In genomic region chr10:34504534-34504933, GRCh38 we compare ENCODE assay signal across 11 cellular contexts.
DNase-seq lines count a peak whose midpoint lies in the region; ATAC-seq and TF ChIP-seq lines count a peak whose summit lies in the region.
"Had no signal": no experiment of that assay in that cellular context is flagged by ENCODE, and none has a peak within 500 bp of the region (broad histone marks: within the 10 kb centered on the region; RNA-seq: fewer than 3 reads in every experiment).

No MANE protein-coding gene starts in this region.

- H3K4me3 ChIP-seq in epithelial cell of esophagus (ENCODE audit: low read length) (no peak overlapping the region), prostate gland (no peak overlapping the region), dorsolateral prefrontal cortex (no peak overlapping the region)

- H3K4me3 Mint-ChIP-seq in activated CD4-positive, alpha-beta T cell treated with anti-CD3 and anti-CD28 coated beads for 36 hours: no peak overlapping the region
- H3K4me3 Mint-ChIP-seq: B cell, nephron had no signal

- TF ChIP-seq CTCF in epithelial cell of esophagus (IDR thresholded peaks at IDR 0.05; ENCODE audit: insufficient read depth, low read depth, low read length, missing control alignments) (no peak), prostate gland (IDR thresholded peaks at IDR 0.05) (no peak), dorsolateral prefrontal cortex (IDR thresholded peaks at IDR 0.05 in 54 of 56, conservative IDR thresholded peaks at IDR 0.05 in 2 of 56; ENCODE audit: low read depth in 1 of 56, partially characterized antibody in 56 of 56) (no peak)

- H3K9me3 Mint-ChIP-seq in activated CD4-positive, alpha-beta T cell treated with anti-CD3 and anti-CD28 coated beads for 36 hours (ENCODE audit: low read depth): no peaks in the 10 kb centered on the region
- H3K9me3 Mint-ChIP-seq: nephron had no signal

- CTCF ChIA-PET in activated CD4-positive, alpha-beta T cell treated with anti-CD3 and anti-CD28 coated beads for 36 hours (lab: Charles Lee): no interaction called here

- H3K27ac ChIP-seq in prostate gland: peak overlapping the region in 1 of 2 donors; percentile 32
- no peak overlapping the region for H3K27ac ChIP-seq in dorsolateral prefrontal cortex

- DNase-seq in activated CD4-positive, alpha-beta T cell treated with anti-CD3 and anti-CD28 coated beads for 36 hours: peak; percentile 8
- no peak for DNase-seq in activated CD4-positive, alpha-beta T cell treated with anti-CD3 and anti-CD28 coated beads, Interleukin-2, amount 50 U/mL, for 1 hour
- DNase-seq in NCI-H69 (lab: John Stamatoyannopoulos, UW): peak; percentile 65
- DNase-seq in epithelial cell of esophagus (ENCODE audit: low read depth): peak; percentile 84
- peak; percentile 28 for DNase-seq in prostate gland (ENCODE audit: low spot score)
- no peak for DNase-seq in dorsolateral prefrontal cortex
- DNase-seq in DMS 273 treated with DMSO at 0.1 percent for 48 hours (lab: John Stamatoyannopoulos, UW): no peak
- DNase-seq in LoVo (ENCODE audit: low spot score): no peak
- DNase-seq: Kasumi-1 had no signal

- ATAC-seq in activated CD4-positive, alpha-beta T cell treated with anti-CD3 and anti-CD28 coated beads for 36 hours: peak; percentile 58

- WGBS in prostate gland: 24% methylated on average over 3 of the region's 3 CpGs

- H3K27me3 ChIP-seq in prostate gland (replicated peaks; ENCODE audit: insufficient read depth): no peaks in the 10 kb centered on the region
- H3K27me3 ChIP-seq in dorsolateral prefrontal cortex: peaks cover 0 to 7% (median 0%) of the 10 kb centered on the region in 45 donors

- TF ChIP-seq POLR2A in prostate gland (IDR thresholded peaks at IDR 0.05): no peak

- H3K27me3 Mint-ChIP-seq in activated CD4-positive, alpha-beta T cell treated with anti-CD3 and anti-CD28 coated beads for 36 hours: peaks cover 2% of the 10 kb centered on the region
- H3K27me3 Mint-ChIP-seq: B cell had no signal

- H3K36me3 ChIP-seq in prostate gland: no peaks in the 10 kb centered on the region

- intact Hi-C loops in activated CD4-positive, alpha-beta T cell treated with anti-CD3 and anti-CD28 coated beads for 36 hours (cut with DNase I, micrococcal nuclease): no loop called here
- intact Hi-C loops in prostate gland (cut with DNase I) (no loop called here), dorsolateral prefrontal cortex (cut with DNase I) (no loop called here)

- H3K4me1 ChIP-seq in prostate gland (replicated peaks): peaks cover 4% of the 10 kb centered on the region

- no peaks in the 10 kb centered on the region for H3K36me3 Mint-ChIP-seq in activated CD4-positive, alpha-beta T cell treated with anti-CD3 and anti-CD28 coated beads for 36 hours (ENCODE audit: low read depth)

- H3K4me1 Mint-ChIP-seq in activated CD4-positive, alpha-beta T cell treated with anti-CD3 and anti-CD28 coated beads for 36 hours: peaks cover 2% of the 10 kb centered on the region
- H3K4me1 Mint-ChIP-seq: B cell had no signal

- POLR2A ChIA-PET in activated CD4-positive, alpha-beta T cell treated with anti-CD3 and anti-CD28 coated beads for 36 hours (lab: Charles Lee): no interaction called here

- no peak overlapping the region for H3K27ac Mint-ChIP-seq in activated CD4-positive, alpha-beta T cell treated with anti-CD3 and anti-CD28 coated beads for 36 hours
- H3K27ac Mint-ChIP-seq: B cell had no signal

- no peaks in the 10 kb centered on the region for H3K9me3 ChIP-seq in prostate gland

Comparison
In these comparisons a context has a peak if more than half of its experiments do, and no peak if none do; other contexts are left out.
1. DNase-seq: peak in activated CD4-positive, alpha-beta T cell treated with anti-CD3 and anti-CD28 coated beads for 36 hours (single experiment), NCI-H69 (single experiment), epithelial cell of esophagus (single experiment) and prostate gland (single experiment); none in activated CD4-positive, alpha-beta T cell treated with anti-CD3 and anti-CD28 coated beads, Interleukin-2, amount 50 U/mL, for 1 hour (single experiment), dorsolateral prefrontal cortex (0 of 10), DMS 273 treated with DMSO at 0.1 percent for 48 hours (single experiment) and LoVo (single experiment).